ENCODE assay signal across 24 cellular contexts in the genomic region with DNA sequence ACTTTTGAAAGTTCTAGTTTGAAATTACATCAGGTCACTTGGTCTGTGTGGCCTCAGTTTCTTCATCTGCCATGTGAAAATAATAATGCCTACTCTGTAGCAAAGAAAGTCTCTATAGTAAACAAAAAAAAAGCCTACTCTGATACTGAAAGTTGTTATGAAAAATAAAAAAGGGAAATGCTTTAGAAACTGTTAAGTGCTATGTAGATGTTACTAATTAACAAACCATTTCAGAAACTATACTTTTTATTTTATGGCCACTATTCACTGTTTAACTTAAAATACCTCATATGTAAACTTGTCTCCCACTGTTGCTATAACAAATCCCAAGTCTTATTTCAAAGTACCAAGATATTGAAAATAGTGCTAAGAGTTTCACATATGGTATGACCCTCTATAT. TPM values are rescaled to one million over a fixed set of nuclear protein-coding genes. Genes with fewer than 3 reads are reported as not detected.
DNase-seq lines count a peak whose midpoint lies in the region; ATAC-seq and TF ChIP-seq lines count a peak whose summit lies in the region.
"Had no signal": no experiment of that assay in that cellular context is flagged by ENCODE, and none has a peak within 500 bp of the region (broad histone marks: within the 10 kb centered on the region; RNA-seq: fewer than 3 reads in every experiment).

No MANE protein-coding gene starts in this region.

- H3K27ac Mint-ChIP-seq in WTC11: 0 out of 2 replicates have a peak overlapping the region, but pooled peaks have one; percentile 8
- no peak overlapping the region for H3K27ac Mint-ChIP-seq in immature natural killer cell
- H3K27ac Mint-ChIP-seq: CD4-positive, CD25-positive, alpha-beta regulatory T cell; GM23338; H9 had no signal

- TF ChIP-seq CTCF in WTC11 (IDR thresholded peaks at IDR 0.05): no peak

- DNase-seq in WTC11 (ENCODE audit: low spot score) (no peak), NCI-H526 treated with DMSO at 0.1 percent for 48 hours (lab: John Stamatoyannopoulos, UW) (no peak), immature natural killer cell (no peak), COR-L47 (lab: John Stamatoyannopoulos, UW) (no peak)
- no peak for DNase-seq in effector CD4-positive, alpha-beta T cell
- DNase-seq: CD4-positive, CD25-positive, alpha-beta regulatory T cell; DMS 273 treated with DMSO at 0.1 percent for 48 hours; DMS79; GF-D8; H9; Kasumi-1; NCI-H1092 treated with DMSO at 0.1 percent for 48 hours; NCI-H146; NCI-H1930; NCI-H446 treated with DMSO at 0.1 percent for 48 hours; NCI-H526; Right ventricle myocardium superior; RPMI8226 had no signal

- H3K36me3 Mint-ChIP-seq in WTC11: no peaks in the 10 kb centered on the region
- H3K36me3 Mint-ChIP-seq in immature natural killer cell: no peaks in the 10 kb centered on the region
- H3K36me3 Mint-ChIP-seq: CD4-positive, CD25-positive, alpha-beta regulatory T cell had no signal

- H3K9me3 Mint-ChIP-seq in WTC11 (no peaks in the 10 kb centered on the region), immature natural killer cell (peaks cover 1 to 13% (median 4%) of the 10 kb centered on the region in 6 donors)
- H3K9me3 Mint-ChIP-seq: GM23338, H9 had no signal

- H3K4me3 Mint-ChIP-seq in WTC11 (no peak overlapping the region), immature natural killer cell (no peak overlapping the region)
- H3K4me3 Mint-ChIP-seq: CD4-positive, CD25-positive, alpha-beta regulatory T cell; GM23338; H9 had no signal

- peak; percentile 54 for ATAC-seq in GM18861 (IDR thresholded peaks at IDR 0.05; ENCODE audit: unreplicated experiment)
- ATAC-seq in HG02981 (IDR thresholded peaks at IDR 0.05; ENCODE audit: unreplicated experiment): peak; percentile 73
- no peak for ATAC-seq in WTC11
- ATAC-seq: GM23338, HepG2, K562 had no signal

- CTCF ChIA-PET in WTC11 (lab: Charles Lee): no interaction called here

- H3K4me1 Mint-ChIP-seq in WTC11 (no peaks in the 10 kb centered on the region), immature natural killer cell (no peaks in the 10 kb centered on the region)
- H3K4me1 Mint-ChIP-seq: CD4-positive, CD25-positive, alpha-beta regulatory T cell; GM23338; H9 had no signal

- H3K27me3 Mint-ChIP-seq in WTC11 (ENCODE audit: low read depth) (no peaks in the 10 kb centered on the region), immature natural killer cell (ENCODE audit: low read depth in 3 of 3) (peaks cover 0 to 2% (median 0%) of the 10 kb centered on the region in 3 donors)
- H3K27me3 Mint-ChIP-seq: CD4-positive, CD25-positive, alpha-beta regulatory T cell had no signal

- POLR2A ChIA-PET in WTC11 (lab: Charles Lee): no interaction called here

TF ChIP-seq in WTC11, 78 proteins besides CTCF, POLR2A, EP300 and RAD21:
- TF ChIP-seq, protein P1, sequence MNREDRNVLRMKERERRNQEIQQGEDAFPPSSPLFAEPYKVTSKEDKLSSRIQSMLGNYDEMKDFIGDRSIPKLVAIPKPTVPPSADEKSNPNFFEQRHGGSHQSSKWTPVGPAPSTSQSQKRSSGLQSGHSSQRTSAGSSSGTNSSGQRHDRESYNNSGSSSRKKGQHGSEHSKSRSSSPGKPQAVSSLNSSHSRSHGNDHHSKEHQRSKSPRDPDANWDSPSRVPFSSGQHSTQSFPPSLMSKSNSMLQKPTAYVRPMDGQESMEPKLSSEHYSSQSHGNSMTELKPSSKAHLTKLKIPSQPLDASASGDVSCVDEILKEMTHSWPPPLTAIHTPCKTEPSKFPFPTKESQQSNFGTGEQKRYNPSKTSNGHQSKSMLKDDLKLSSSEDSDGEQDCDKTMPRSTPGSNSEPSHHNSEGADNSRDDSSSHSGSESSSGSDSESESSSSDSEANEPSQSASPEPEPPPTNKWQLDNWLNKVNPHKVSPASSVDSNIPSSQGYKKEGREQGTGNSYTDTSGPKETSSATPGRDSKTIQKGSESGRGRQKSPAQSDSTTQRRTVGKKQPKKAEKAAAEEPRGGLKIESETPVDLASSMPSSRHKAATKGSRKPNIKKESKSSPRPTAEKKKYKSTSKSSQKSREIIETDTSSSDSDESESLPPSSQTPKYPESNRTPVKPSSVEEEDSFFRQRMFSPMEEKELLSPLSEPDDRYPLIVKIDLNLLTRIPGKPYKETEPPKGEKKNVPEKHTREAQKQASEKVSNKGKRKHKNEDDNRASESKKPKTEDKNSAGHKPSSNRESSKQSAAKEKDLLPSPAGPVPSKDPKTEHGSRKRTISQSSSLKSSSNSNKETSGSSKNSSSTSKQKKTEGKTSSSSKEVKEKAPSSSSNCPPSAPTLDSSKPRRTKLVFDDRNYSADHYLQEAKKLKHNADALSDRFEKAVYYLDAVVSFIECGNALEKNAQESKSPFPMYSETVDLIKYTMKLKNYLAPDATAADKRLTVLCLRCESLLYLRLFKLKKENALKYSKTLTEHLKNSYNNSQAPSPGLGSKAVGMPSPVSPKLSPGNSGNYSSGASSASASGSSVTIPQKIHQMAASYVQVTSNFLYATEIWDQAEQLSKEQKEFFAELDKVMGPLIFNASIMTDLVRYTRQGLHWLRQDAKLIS (CRISPR knock-in tag; IDR thresholded peaks at IDR 0.05; ENCODE audit: borderline replicate concordance): no peak
- no peak for TF ChIP-seq ZNF416 (CRISPR knock-in tag; IDR thresholded peaks at IDR 0.05)
- no peak for TF ChIP-seq TCF7 (CRISPR knock-in tag; IDR thresholded peaks at IDR 0.05; ENCODE audit: low read depth)
- no peak for TF ChIP-seq JUN (CRISPR knock-in tag; IDR thresholded peaks at IDR 0.05)
- no peak for TF ChIP-seq CBFB (CRISPR knock-in tag; IDR thresholded peaks at IDR 0.05; ENCODE audit: low read depth)
- TF ChIP-seq, protein P2, sequence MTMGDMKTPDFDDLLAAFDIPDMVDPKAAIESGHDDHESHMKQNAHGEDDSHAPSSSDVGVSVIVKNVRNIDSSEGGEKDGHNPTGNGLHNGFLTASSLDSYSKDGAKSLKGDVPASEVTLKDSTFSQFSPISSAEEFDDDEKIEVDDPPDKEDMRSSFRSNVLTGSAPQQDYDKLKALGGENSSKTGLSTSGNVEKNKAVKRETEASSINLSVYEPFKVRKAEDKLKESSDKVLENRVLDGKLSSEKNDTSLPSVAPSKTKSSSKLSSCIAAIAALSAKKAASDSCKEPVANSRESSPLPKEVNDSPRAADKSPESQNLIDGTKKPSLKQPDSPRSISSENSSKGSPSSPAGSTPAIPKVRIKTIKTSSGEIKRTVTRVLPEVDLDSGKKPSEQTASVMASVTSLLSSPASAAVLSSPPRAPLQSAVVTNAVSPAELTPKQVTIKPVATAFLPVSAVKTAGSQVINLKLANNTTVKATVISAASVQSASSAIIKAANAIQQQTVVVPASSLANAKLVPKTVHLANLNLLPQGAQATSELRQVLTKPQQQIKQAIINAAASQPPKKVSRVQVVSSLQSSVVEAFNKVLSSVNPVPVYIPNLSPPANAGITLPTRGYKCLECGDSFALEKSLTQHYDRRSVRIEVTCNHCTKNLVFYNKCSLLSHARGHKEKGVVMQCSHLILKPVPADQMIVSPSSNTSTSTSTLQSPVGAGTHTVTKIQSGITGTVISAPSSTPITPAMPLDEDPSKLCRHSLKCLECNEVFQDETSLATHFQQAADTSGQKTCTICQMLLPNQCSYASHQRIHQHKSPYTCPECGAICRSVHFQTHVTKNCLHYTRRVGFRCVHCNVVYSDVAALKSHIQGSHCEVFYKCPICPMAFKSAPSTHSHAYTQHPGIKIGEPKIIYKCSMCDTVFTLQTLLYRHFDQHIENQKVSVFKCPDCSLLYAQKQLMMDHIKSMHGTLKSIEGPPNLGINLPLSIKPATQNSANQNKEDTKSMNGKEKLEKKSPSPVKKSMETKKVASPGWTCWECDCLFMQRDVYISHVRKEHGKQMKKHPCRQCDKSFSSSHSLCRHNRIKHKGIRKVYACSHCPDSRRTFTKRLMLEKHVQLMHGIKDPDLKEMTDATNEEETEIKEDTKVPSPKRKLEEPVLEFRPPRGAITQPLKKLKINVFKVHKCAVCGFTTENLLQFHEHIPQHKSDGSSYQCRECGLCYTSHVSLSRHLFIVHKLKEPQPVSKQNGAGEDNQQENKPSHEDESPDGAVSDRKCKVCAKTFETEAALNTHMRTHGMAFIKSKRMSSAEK (CRISPR knock-in tag; IDR thresholded peaks at IDR 0.05; ENCODE audit: borderline replicate concordance): no peak
- TF ChIP-seq FOXP1 (CRISPR knock-in tag; IDR thresholded peaks at IDR 0.05; ENCODE audit: borderline replicate concordance): no peak

RNA-seq across cellular contexts. Expression of a gene that starts 50.6 kb away (rescaled TPM):
- total RNA-seq in WTC11 (2021): 0.72 to 1.4 TPM (median 0.89 TPM) in 3 replicates
- polyA plus RNA-seq in immature natural killer cell: not detected
- total RNA-seq: CD4-positive, CD25-positive, alpha-beta regulatory T cell; HepG2; HT1080 had no signal
- polyA plus RNA-seq: CD4-positive, CD25-positive, alpha-beta regulatory T cell; HepG2; K562 had no signal
